8 cellular contexts compared by ENCODE assay signal in the genomic region with DNA sequence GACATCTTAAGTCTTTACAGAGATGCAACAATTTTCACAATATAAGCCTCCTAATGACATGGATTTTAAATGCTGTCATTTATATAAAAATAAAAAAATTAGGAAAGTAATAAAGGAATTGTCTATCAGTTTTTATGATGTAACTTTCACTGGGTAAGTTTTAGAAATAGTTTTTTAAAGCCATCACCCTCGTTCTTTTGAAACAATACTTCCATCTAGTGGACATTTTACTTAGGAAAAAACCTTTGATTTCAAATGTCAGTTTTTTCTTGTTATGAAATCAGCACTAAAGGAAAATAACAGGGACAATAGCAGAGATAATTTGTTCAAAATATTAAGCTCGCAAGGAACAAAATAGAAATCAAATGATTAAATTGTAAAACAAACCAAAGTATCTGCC. TPM values are rescaled to one million over a fixed set of nuclear protein-coding genes. Genes with fewer than 3 reads are reported as not detected.
DNase-seq lines count a peak whose midpoint lies in the region; ATAC-seq, FAIRE-seq and TF ChIP-seq lines count a peak whose summit lies in the region.

No MANE protein-coding gene starts in this region.

- H3K4me3 ChIP-seq in WERI-Rb-1 (ENCODE audit: low read depth, low read length) (no peak overlapping the region), kidney (ENCODE audit: low read length in 2 of 2) (no peak overlapping the region)

- peak; percentile 53 for TF ChIP-seq CTCF in C4-2B (conservative IDR thresholded peaks at IDR 0.05)
- 0 out of 2 replicates have a peak, but pooled peaks have one; percentile 13 for TF ChIP-seq CTCF in WERI-Rb-1 (IDR thresholded peaks at IDR 0.05; ENCODE audit: low read depth, low read length)
- TF ChIP-seq CTCF in kidney (IDR thresholded peaks at IDR 0.05; ENCODE audit: borderline replicate concordance, extremely low read depth, insufficient read depth), result peak; percentile 30

- peak; percentile 97 for FAIRE-seq in kidney (lab: Jason Lieb, UNC)

- TF ChIP-seq RAD21 in Ishikawa (IDR thresholded peaks at IDR 0.05; ENCODE audit: low read depth), result peak; percentile 64

- no peak overlapping the region for H3K9ac ChIP-seq in kidney (ENCODE audit: low read length in 2 of 2)

- TF ChIP-seq EP300 in Ishikawa (IDR thresholded peaks at IDR 0.05; ENCODE audit: borderline replicate concordance), result no peak

- H3K27ac ChIP-seq in C4-2B (no peak overlapping the region), WERI-Rb-1 (no peak overlapping the region), kidney (ENCODE audit: low read depth in 2 of 2, low read length in 2 of 2) (no peak overlapping the region)

- no peaks in the 10 kb centered on the region for H3K4me1 ChIP-seq in kidney (ENCODE audit: control insufficient read depth in 1 of 2, insufficient read depth in 1 of 2, low read depth in 1 of 2, low read length in 2 of 2)

- no peaks in the 10 kb centered on the region for H3K27me3 ChIP-seq in WERI-Rb-1 (ENCODE audit: insufficient read depth, low read depth, severe bottlenecking)

- H3K9me3 ChIP-seq in WERI-Rb-1 (ENCODE audit: severe bottlenecking), result no peaks in the 10 kb centered on the region
- no peaks in the 10 kb centered on the region for H3K9me3 ChIP-seq in kidney (ENCODE audit: control insufficient read depth in 1 of 2, low read length in 2 of 2)

- no peaks in the 10 kb centered on the region for H3K36me3 ChIP-seq in WERI-Rb-1
- no peaks in the 10 kb centered on the region for H3K36me3 ChIP-seq in kidney (ENCODE audit: control insufficient read depth in 1 of 2, insufficient read depth in 2 of 2, low read length in 2 of 2)

- no peak for ATAC-seq in GM21528 (IDR thresholded peaks at IDR 0.05; ENCODE audit: low FRiP score, unreplicated experiment)
- no peak for ATAC-seq in HG02623 (IDR thresholded peaks at IDR 0.05; ENCODE audit: unreplicated experiment)

- DNase-seq in WERI-Rb-1 (no peak), kidney (no peak), T1000 (lab: John Stamatoyannopoulos, UW) (no peak)
- no peak for DNase-seq in effector CD8-positive, alpha-beta T cell (lab: John Stamatoyannopoulos, UW)

- intact Hi-C loops in kidney (cut with DNase I), result no loop called here

TF ChIP-seq in Ishikawa, 13 proteins besides CTCF, POLR2A, EP300 and RAD21:
- no peak for TF ChIP-seq CEBPB (IDR thresholded peaks at IDR 0.05)
- no peak for TF ChIP-seq EGR1 (IDR thresholded peaks at IDR 0.05)
- TF ChIP-seq ZBTB7A (IDR thresholded peaks at IDR 0.05; ENCODE audit: low read depth), result no peak
- TF ChIP-seq YY1 (IDR thresholded peaks at IDR 0.05; ENCODE audit: low read depth), result no peak
- TF ChIP-seq TAF1 (IDR thresholded peaks at IDR 0.05; ENCODE audit: low read depth), result no peak
- TF ChIP-seq TEAD4 (IDR thresholded peaks at IDR 0.05), result no peak
- TF ChIP-seq, protein P1, sequence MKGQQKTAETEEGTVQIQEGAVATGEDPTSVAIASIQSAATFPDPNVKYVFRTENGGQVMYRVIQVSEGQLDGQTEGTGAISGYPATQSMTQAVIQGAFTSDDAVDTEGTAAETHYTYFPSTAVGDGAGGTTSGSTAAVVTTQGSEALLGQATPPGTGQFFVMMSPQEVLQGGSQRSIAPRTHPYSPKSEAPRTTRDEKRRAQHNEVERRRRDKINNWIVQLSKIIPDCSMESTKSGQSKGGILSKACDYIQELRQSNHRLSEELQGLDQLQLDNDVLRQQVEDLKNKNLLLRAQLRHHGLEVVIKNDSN (IDR thresholded peaks at IDR 0.05), result no peak
- no peak for TF ChIP-seq FOXM1 (IDR thresholded peaks at IDR 0.05; ENCODE audit: borderline replicate concordance, low read depth)
- no peak for TF ChIP-seq NFIC (IDR thresholded peaks at IDR 0.05)
- TF ChIP-seq TCF12 (IDR thresholded peaks at IDR 0.05; ENCODE audit: low read depth), result no peak
- no peak for TF ChIP-seq CREB1 (IDR thresholded peaks at IDR 0.05; ENCODE audit: low read depth)
- TF ChIP-seq, protein P2, sequence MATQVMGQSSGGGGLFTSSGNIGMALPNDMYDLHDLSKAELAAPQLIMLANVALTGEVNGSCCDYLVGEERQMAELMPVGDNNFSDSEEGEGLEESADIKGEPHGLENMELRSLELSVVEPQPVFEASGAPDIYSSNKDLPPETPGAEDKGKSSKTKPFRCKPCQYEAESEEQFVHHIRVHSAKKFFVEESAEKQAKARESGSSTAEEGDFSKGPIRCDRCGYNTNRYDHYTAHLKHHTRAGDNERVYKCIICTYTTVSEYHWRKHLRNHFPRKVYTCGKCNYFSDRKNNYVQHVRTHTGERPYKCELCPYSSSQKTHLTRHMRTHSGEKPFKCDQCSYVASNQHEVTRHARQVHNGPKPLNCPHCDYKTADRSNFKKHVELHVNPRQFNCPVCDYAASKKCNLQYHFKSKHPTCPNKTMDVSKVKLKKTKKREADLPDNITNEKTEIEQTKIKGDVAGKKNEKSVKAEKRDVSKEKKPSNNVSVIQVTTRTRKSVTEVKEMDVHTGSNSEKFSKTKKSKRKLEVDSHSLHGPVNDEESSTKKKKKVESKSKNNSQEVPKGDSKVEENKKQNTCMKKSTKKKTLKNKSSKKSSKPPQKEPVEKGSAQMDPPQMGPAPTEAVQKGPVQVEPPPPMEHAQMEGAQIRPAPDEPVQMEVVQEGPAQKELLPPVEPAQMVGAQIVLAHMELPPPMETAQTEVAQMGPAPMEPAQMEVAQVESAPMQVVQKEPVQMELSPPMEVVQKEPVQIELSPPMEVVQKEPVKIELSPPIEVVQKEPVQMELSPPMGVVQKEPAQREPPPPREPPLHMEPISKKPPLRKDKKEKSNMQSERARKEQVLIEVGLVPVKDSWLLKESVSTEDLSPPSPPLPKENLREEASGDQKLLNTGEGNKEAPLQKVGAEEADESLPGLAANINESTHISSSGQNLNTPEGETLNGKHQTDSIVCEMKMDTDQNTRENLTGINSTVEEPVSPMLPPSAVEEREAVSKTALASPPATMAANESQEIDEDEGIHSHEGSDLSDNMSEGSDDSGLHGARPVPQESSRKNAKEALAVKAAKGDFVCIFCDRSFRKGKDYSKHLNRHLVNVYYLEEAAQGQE (IDR thresholded peaks at IDR 0.05; ENCODE audit: low read depth), result no peak
- TF ChIP-seq, protein P3, sequence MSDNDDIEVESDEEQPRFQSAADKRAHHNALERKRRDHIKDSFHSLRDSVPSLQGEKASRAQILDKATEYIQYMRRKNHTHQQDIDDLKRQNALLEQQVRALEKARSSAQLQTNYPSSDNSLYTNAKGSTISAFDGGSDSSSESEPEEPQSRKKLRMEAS (IDR thresholded peaks at IDR 0.05), result no peak

RNA-seq across cellular contexts. Expression of a gene that starts 24.3 kb away (rescaled TPM):
- 1.6 TPM for total RNA-seq in kidney
- polyA plus RNA-seq in kidney (ENCODE audit: insufficient read depth, low read depth, low replicate concordance), result 14.7 TPM
